In genomic region chr5:139646912-139647391, GRCh38 we compare ENCODE assay signal across 11 cellular contexts. TPM values are rescaled to one million over a fixed set of nuclear protein-coding genes. Genes with fewer than 3 reads are reported as not detected.
DNase-seq lines count a peak whose midpoint lies in the region; ATAC-seq, FAIRE-seq and TF ChIP-seq lines count a peak whose summit lies in the region.
"Had no signal": no experiment of that assay in that cellular context is flagged by ENCODE, and none has a peak within 500 bp of the region (broad histone marks: within the 10 kb centered on the region; RNA-seq: fewer than 3 reads in every experiment).

No MANE protein-coding gene starts in this region.

- ATAC-seq in lower lobe of right lung (no peak), HG02970 (IDR thresholded peaks at IDR 0.05; ENCODE audit: low FRiP score, unreplicated experiment) (no peak), foreskin keratinocyte (no peak)

- TF ChIP-seq CTCF in astrocyte (IDR thresholded peaks at IDR 0.05; ENCODE audit: insufficient read depth, low read depth, low read length): no peak
- no peak for TF ChIP-seq CTCF in lower lobe of right lung (IDR thresholded peaks at IDR 0.05)
- TF ChIP-seq CTCF in tibial nerve (IDR thresholded peaks at IDR 0.05): no peak
- no peak for TF ChIP-seq CTCF in foreskin keratinocyte (conservative IDR thresholded peaks at IDR 0.05)

- H3K4me3 ChIP-seq in astrocyte (ENCODE audit: insufficient read depth, low read depth, low read length): peak overlapping the region; percentile 53
- peak overlapping the region; percentile 94 for H3K4me3 ChIP-seq in lower lobe of right lung
- H3K4me3 ChIP-seq in tibial nerve: peak overlapping the region in 3 of 4 donors; percentile 66 to 92 (median 84)

- no peak for FAIRE-seq in astrocyte (lab: Jason Lieb, UNC)
- FAIRE-seq: islet of Langerhans had no signal

- no peak overlapping the region for H3K9ac ChIP-seq in astrocyte (ENCODE audit: low read length)

- H3K4me1 ChIP-seq in astrocyte (ENCODE audit: insufficient read depth, low read length) (peaks cover 21% of the 10 kb centered on the region), lower lobe of right lung (peaks cover 58% of the 10 kb centered on the region), tibial nerve (peaks cover 0 to 60% (median 37%) of the 10 kb centered on the region in 4 donors), foreskin keratinocyte (no peaks in the 10 kb centered on the region)

- no peaks in the 10 kb centered on the region for H3K36me3 Mint-ChIP-seq in activated T-cell treated with anti-CD3 and anti-CD28 coated beads, Interleukin-2, amount 50 U/mL, for 24 hours (ENCODE audit: low read depth)
- H3K36me3 Mint-ChIP-seq in astrocyte (ENCODE audit: low read depth, unreplicated experiment): peaks cover 6% of the 10 kb centered on the region

- peaks cover 20% of the 10 kb centered on the region for H4K20me1 ChIP-seq in astrocyte (ENCODE audit: insufficient read depth, low read length)

- no peaks in the 10 kb centered on the region for H3K9me3 Mint-ChIP-seq in activated T-cell treated with anti-CD3 and anti-CD28 coated beads, Interleukin-2, amount 50 U/mL, for 24 hours
- peaks cover 2% of the 10 kb centered on the region for H3K9me3 Mint-ChIP-seq in astrocyte (ENCODE audit: unreplicated experiment)

- H2AFZ ChIP-seq in astrocyte (ENCODE audit: low read depth, low read length): no peak overlapping the region

- H3K36me3 ChIP-seq in astrocyte (ENCODE audit: insufficient read depth, low read length) (no peaks in the 10 kb centered on the region), lower lobe of right lung (no peaks in the 10 kb centered on the region), tibial nerve (no peaks in the 10 kb centered on the region)

- no peak overlapping the region for H3K4me3 Mint-ChIP-seq in activated T-cell treated with anti-CD3 and anti-CD28 coated beads, Interleukin-2, amount 50 U/mL, for 24 hours
- H3K4me3 Mint-ChIP-seq in astrocyte (ENCODE audit: unreplicated experiment): peak overlapping the region; percentile 87

- intact Hi-C loops in lower lobe of right lung (cut with DNase I): no loop called here

- H3K27me3 ChIP-seq in astrocyte (ENCODE audit: insufficient read depth, low read length): no peaks in the 10 kb centered on the region
- H3K27me3 ChIP-seq in lower lobe of right lung (ENCODE audit: low read depth): no peaks in the 10 kb centered on the region
- no peaks in the 10 kb centered on the region for H3K27me3 ChIP-seq in tibial nerve
- H3K27me3 ChIP-seq in foreskin keratinocyte: peaks cover 63% of the 10 kb centered on the region

- H3K27ac ChIP-seq in astrocyte (ENCODE audit: low read depth, low read length) (no peak overlapping the region), lower lobe of right lung (no peak overlapping the region), tibial nerve (peak overlapping the region in 3 of 4 donors; percentile 21 to 98 (median 91)), foreskin keratinocyte (no peak overlapping the region)

- peak overlapping the region; percentile 87 for H3K4me2 ChIP-seq in astrocyte (ENCODE audit: low read length)

- peaks cover 39% of the 10 kb centered on the region for H3K79me2 ChIP-seq in astrocyte (ENCODE audit: insufficient read depth, low read length)

- 14 to 36% methylated on average over 10 to 17 of the region's 23 CpGs for WGBS in tibial nerve, 2 donors

- H3K4me1 Mint-ChIP-seq in activated T-cell treated with anti-CD3 and anti-CD28 coated beads, Interleukin-2, amount 50 U/mL, for 24 hours (ENCODE audit: low read depth): peaks cover 32% of the 10 kb centered on the region
- peaks cover 28% of the 10 kb centered on the region for H3K4me1 Mint-ChIP-seq in astrocyte (ENCODE audit: low read depth, unreplicated experiment)

- no peak for TF ChIP-seq EP300 in tibial nerve (IDR thresholded peaks at IDR 0.05)

- H3K27me3 Mint-ChIP-seq in activated T-cell treated with anti-CD3 and anti-CD28 coated beads, Interleukin-2, amount 50 U/mL, for 24 hours: peaks cover 55% of the 10 kb centered on the region
- H3K27me3 Mint-ChIP-seq in astrocyte (ENCODE audit: low read depth, unreplicated experiment): peaks cover 12% of the 10 kb centered on the region

- TF ChIP-seq POLR2A in tibial nerve (IDR thresholded peaks at IDR 0.05): no peak

- no peaks in the 10 kb centered on the region for H3K9me3 ChIP-seq in astrocyte (ENCODE audit: insufficient read depth, low read depth, low read length)
- H3K9me3 ChIP-seq in lower lobe of right lung: no peaks in the 10 kb centered on the region
- no peaks in the 10 kb centered on the region for H3K9me3 ChIP-seq in tibial nerve

- DNase-seq in activated T-cell treated with anti-CD3 and anti-CD28 coated beads, Interleukin-2, amount 50 U/mL, for 24 hours: no peak
- no peak for DNase-seq in activated T-cell treated with anti-CD3 and anti-CD28 coated beads, Interleukin-2, amount 50 U/mL, for 1 hour
- DNase-seq in astrocyte (ENCODE audit: low read depth) (no peak), lower lobe of right lung (no peak), tibial nerve (ENCODE audit: low spot score in 2 of 2) (no peak), globus pallidus (ENCODE audit: low spot score) (no peak), foreskin keratinocyte (no peak)
- DNase-seq: AML-193, NCI-H2081 treated with DMSO at 0.1 percent for 48 hours had no signal

- peak overlapping the region; percentile 48 for H3K27ac Mint-ChIP-seq in activated T-cell treated with anti-CD3 and anti-CD28 coated beads, Interleukin-2, amount 50 U/mL, for 24 hours
- H3K27ac Mint-ChIP-seq in astrocyte (ENCODE audit: unreplicated experiment): peak overlapping the region; percentile 41

RNA-seq across cellular contexts. Expression of gene CXXC5, which starts 1.2 kb away (rescaled TPM):
- total RNA-seq in astrocyte (151 and 185 TPM in 2 replicates), lower lobe of right lung (27.3 TPM), tibial nerve (10 to 100 TPM; 45.0 to 80.4 (median 67.0) TPM), foreskin keratinocyte (1.0 and 1.2 TPM in 2 replicates)
- 0.84 and 0.94 TPM in 2 replicates for polyA plus RNA-seq in foreskin keratinocyte

Comparison
In these comparisons a context has a peak if more than half of its experiments do, and no peak if none do; other contexts are left out.
1. H3K27ac ChIP-seq: peak in tibial nerve (3 of 4); none in astrocyte (single experiment), lower lobe of right lung (single experiment) and foreskin keratinocyte (single experiment).
2. RNA of gene CXXC5, which starts 1.2 kb away (total RNA-seq): 151 to 185 TPM in astrocyte, 45.0 to 80.4 TPM in tibial nerve and 27.3 TPM in lower lobe of right lung (single experiment); 1.0 to 1.2 TPM in foreskin keratinocyte; every median in the first group is over 10 times any median in the second.
3. Peak in every context shown above with its lines, with median percentiles within 50 percentile points of each other: H3K4me3 ChIP-seq.